ENCODE assay signal across 8 cellular contexts in genomic region chr11:74593463-74593862, GRCh38. TPM values are rescaled to one million over a fixed set of nuclear protein-coding genes. Genes with fewer than 3 reads are reported as not detected.
A peak's percentile ranks its signal among the peaks of the same experiment; 100 is the strongest.
DNase-seq lines count a peak whose midpoint lies in the region; ATAC-seq and TF ChIP-seq lines count a peak whose summit lies in the region.

No MANE protein-coding gene starts in this region.

- H3K27me3 Mint-ChIP-seq in naive B cell = peaks cover 0 to 8% (median 0%) of the 10 kb centered on the region in 3 donors

- H3K4me3 Mint-ChIP-seq in naive B cell = peak overlapping the region; percentile 91 to 99 (median 98)

- H3K4me1 Mint-ChIP-seq in naive B cell = peaks cover 20 to 27% (median 24%) of the 10 kb centered on the region in 3 donors

- TF ChIP-seq CTCF in AG09309 (IDR thresholded peaks at IDR 0.05; ENCODE audit: control insufficient read depth, insufficient read depth, low read depth, low read length, missing control alignments) (no peak), coronary artery (IDR thresholded peaks at IDR 0.05) (no peak)

- ATAC-seq in naive B cell (ENCODE audit: low read depth in 2 of 2) = no peak

- H3K27ac ChIP-seq in KOPT-K1 (ENCODE audit: low read depth, low read length, poor library complexity, severe bottlenecking) = peak overlapping the region; percentile 91
- peak overlapping the region in 1 of 2 donors; percentile 77 for H3K27ac ChIP-seq in coronary artery
- no peak overlapping the region for H3K27ac ChIP-seq in substantia nigra (ENCODE audit: low read depth, low read length, poor library complexity, severe bottlenecking)

- H3K9me3 Mint-ChIP-seq in naive B cell = no peaks in the 10 kb centered on the region

- peaks cover 0 to 17% of the 10 kb centered on the region in 2 donors for H3K36me3 Mint-ChIP-seq in naive B cell

- peak overlapping the region in 4 of 6 donors; percentile 91 to 98 (median 94) for H3K27ac Mint-ChIP-seq in naive B cell

- H3K4me3 ChIP-seq in AG09309 (ENCODE audit: control insufficient read depth, low read depth, low read length) = peak overlapping the region; percentile 75
- H3K4me3 ChIP-seq in coronary artery = peak overlapping the region; percentile 81

- no peaks in the 10 kb centered on the region for H3K9me3 ChIP-seq in KOPT-K1 (ENCODE audit: insufficient read depth, low read length, poor library complexity, severe bottlenecking)

- H3K36me3 ChIP-seq in KOPT-K1 (ENCODE audit: insufficient read depth, low read length) = peaks cover 44% of the 10 kb centered on the region

- DNase-seq in AG09309 (ENCODE audit: low read depth) (no peak), coronary artery (ENCODE audit: low spot score) (no peak), naive B cell (no peak), substantia nigra (lab: John Stamatoyannopoulos, UW) (no peak), epidermal melanocyte (ENCODE audit: insufficient read length, low spot score) (no peak), NCI-H1092 treated with DMSO at 0.1 percent for 48 hours (lab: John Stamatoyannopoulos, UW) (no peak), SW480 (ENCODE audit: low spot score) (no peak)

RNA-seq across cellular contexts. Expression of gene POLD3, which starts 1.1 kb away (rescaled TPM):
- polyA plus RNA-seq in naive B cell (ENCODE audit: low read depth in 6 of 6) = 10 to 100 TPM in 5 of 6 donors, 1 to 10 TPM in 1; 9.4 to 16.7 (median 14.5) TPM
